1 cellular context compared by ENCODE assay signal in the genomic region with DNA sequence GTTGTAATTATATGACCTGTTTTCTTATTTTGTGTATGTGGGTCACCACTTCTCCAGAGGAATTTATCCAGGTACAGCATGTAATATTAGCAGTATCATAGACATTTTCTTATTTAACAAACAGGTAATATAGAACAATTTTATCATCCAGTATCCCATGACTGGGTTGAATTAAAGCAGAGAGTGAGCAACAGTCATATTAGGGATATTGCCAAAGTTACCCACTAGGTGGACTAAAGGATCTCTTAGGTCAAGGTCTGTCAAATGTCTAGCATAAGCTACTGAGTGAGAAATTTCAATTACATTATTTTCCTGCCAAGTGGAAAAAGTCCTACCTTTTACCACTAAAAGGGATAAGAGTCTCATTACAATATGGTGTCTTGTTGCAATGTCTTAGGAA.
TF ChIP-seq lines count a peak whose summit lies in the region.

No MANE protein-coding gene starts in this region.

TF ChIP-seq in GM23338, 12 proteins besides CTCF, POLR2A, EP300 and RAD21:
- TF ChIP-seq, protein P1, sequence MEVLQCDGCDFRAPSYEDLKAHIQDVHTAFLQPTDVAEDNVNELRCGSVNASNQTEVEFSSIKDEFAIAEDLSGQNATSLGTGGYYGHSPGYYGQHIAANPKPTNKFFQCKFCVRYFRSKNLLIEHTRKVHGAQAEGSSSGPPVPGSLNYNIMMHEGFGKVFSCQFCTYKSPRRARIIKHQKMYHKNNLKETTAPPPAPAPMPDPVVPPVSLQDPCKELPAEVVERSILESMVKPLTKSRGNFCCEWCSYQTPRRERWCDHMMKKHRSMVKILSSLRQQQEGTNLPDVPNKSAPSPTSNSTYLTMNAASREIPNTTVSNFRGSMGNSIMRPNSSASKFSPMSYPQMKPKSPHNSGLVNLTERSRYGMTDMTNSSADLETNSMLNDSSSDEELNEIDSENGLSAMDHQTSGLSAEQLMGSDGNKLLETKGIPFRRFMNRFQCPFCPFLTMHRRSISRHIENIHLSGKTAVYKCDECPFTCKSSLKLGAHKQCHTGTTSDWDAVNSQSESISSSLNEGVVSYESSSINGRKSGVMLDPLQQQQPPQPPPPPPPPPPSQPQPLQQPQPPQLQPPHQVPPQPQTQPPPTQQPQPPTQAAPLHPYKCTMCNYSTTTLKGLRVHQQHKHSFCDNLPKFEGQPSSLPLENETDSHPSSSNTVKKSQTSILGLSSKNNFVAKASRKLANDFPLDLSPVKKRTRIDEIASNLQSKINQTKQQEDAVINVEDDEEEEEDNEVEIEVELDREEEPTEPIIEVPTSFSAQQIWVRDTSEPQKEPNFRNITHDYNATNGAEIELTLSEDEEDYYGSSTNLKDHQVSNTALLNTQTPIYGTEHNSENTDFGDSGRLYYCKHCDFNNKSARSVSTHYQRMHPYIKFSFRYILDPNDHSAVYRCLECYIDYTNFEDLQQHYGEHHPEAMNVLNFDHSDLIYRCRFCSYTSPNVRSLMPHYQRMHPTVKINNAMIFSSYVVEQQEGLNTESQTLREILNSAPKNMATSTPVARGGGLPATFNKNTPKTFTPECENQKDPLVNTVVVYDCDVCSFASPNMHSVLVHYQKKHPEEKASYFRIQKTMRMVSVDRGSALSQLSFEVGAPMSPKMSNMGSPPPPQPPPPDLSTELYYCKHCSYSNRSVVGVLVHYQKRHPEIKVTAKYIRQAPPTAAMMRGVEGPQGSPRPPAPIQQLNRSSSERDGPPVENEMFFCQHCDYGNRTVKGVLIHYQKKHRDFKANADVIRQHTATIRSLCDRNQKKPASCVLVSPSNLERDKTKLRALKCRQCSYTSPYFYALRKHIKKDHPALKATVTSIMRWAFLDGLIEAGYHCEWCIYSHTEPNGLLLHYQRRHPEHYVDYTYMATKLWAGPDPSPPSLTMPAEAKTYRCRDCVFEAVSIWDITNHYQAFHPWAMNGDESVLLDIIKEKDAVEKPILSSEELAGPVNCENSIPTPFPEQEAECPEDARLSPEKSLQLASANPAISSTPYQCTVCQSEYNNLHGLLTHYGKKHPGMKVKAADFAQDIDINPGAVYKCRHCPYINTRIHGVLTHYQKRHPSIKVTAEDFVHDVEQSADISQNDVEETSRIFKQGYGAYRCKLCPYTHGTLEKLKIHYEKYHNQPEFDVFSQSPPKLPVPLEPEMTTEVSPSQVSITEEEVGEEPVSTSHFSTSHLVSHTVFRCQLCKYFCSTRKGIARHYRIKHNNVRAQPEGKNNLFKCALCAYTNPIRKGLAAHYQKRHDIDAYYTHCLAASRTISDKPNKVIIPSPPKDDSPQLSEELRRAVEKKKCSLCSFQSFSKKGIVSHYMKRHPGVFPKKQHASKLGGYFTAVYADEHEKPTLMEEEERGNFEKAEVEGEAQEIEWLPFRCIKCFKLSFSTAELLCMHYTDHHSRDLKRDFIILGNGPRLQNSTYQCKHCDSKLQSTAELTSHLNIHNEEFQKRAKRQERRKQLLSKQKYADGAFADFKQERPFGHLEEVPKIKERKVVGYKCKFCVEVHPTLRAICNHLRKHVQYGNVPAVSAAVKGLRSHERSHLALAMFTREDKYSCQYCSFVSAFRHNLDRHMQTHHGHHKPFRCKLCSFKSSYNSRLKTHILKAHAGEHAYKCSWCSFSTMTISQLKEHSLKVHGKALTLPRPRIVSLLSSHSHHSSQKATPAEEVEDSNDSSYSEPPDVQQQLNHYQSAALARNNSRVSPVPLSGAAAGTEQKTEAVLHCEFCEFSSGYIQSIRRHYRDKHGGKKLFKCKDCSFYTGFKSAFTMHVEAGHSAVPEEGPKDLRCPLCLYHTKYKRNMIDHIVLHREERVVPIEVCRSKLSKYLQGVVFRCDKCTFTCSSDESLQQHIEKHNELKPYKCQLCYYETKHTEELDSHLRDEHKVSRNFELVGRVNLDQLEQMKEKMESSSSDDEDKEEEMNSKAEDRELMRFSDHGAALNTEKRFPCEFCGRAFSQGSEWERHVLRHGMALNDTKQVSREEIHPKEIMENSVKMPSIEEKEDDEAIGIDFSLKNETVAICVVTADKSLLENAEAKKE (CRISPR knock-in tag; IDR thresholded peaks at IDR 0.05), result no peak
- no peak for TF ChIP-seq JUNB (IDR thresholded peaks at IDR 0.05; ENCODE audit: unreplicated experiment)
- TF ChIP-seq EZH2 (IDR thresholded peaks at IDR 0.05; ENCODE audit: low read depth, unreplicated experiment), result no peak
- TF ChIP-seq ZNF331 (CRISPR knock-in tag; IDR thresholded peaks at IDR 0.05; ENCODE audit: low read depth), result no peak
- TF ChIP-seq, protein P2, sequence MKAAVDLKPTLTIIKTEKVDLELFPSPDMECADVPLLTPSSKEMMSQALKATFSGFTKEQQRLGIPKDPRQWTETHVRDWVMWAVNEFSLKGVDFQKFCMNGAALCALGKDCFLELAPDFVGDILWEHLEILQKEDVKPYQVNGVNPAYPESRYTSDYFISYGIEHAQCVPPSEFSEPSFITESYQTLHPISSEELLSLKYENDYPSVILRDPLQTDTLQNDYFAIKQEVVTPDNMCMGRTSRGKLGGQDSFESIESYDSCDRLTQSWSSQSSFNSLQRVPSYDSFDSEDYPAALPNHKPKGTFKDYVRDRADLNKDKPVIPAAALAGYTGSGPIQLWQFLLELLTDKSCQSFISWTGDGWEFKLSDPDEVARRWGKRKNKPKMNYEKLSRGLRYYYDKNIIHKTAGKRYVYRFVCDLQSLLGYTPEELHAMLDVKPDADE (IDR thresholded peaks at IDR 0.05), result no peak
- TF ChIP-seq, protein P3, sequence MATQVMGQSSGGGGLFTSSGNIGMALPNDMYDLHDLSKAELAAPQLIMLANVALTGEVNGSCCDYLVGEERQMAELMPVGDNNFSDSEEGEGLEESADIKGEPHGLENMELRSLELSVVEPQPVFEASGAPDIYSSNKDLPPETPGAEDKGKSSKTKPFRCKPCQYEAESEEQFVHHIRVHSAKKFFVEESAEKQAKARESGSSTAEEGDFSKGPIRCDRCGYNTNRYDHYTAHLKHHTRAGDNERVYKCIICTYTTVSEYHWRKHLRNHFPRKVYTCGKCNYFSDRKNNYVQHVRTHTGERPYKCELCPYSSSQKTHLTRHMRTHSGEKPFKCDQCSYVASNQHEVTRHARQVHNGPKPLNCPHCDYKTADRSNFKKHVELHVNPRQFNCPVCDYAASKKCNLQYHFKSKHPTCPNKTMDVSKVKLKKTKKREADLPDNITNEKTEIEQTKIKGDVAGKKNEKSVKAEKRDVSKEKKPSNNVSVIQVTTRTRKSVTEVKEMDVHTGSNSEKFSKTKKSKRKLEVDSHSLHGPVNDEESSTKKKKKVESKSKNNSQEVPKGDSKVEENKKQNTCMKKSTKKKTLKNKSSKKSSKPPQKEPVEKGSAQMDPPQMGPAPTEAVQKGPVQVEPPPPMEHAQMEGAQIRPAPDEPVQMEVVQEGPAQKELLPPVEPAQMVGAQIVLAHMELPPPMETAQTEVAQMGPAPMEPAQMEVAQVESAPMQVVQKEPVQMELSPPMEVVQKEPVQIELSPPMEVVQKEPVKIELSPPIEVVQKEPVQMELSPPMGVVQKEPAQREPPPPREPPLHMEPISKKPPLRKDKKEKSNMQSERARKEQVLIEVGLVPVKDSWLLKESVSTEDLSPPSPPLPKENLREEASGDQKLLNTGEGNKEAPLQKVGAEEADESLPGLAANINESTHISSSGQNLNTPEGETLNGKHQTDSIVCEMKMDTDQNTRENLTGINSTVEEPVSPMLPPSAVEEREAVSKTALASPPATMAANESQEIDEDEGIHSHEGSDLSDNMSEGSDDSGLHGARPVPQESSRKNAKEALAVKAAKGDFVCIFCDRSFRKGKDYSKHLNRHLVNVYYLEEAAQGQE (IDR thresholded peaks at IDR 0.05; ENCODE audit: unreplicated experiment), result no peak
- no peak for TF ChIP-seq POLR2AphosphoS5 (IDR thresholded peaks at IDR 0.05; ENCODE audit: low read depth)
- no peak for TF ChIP-seq CREB1 (CRISPR knock-in tag; IDR thresholded peaks at IDR 0.05; ENCODE audit: low read depth)
